1 cellular context compared by ENCODE assay signal in the genomic region with DNA sequence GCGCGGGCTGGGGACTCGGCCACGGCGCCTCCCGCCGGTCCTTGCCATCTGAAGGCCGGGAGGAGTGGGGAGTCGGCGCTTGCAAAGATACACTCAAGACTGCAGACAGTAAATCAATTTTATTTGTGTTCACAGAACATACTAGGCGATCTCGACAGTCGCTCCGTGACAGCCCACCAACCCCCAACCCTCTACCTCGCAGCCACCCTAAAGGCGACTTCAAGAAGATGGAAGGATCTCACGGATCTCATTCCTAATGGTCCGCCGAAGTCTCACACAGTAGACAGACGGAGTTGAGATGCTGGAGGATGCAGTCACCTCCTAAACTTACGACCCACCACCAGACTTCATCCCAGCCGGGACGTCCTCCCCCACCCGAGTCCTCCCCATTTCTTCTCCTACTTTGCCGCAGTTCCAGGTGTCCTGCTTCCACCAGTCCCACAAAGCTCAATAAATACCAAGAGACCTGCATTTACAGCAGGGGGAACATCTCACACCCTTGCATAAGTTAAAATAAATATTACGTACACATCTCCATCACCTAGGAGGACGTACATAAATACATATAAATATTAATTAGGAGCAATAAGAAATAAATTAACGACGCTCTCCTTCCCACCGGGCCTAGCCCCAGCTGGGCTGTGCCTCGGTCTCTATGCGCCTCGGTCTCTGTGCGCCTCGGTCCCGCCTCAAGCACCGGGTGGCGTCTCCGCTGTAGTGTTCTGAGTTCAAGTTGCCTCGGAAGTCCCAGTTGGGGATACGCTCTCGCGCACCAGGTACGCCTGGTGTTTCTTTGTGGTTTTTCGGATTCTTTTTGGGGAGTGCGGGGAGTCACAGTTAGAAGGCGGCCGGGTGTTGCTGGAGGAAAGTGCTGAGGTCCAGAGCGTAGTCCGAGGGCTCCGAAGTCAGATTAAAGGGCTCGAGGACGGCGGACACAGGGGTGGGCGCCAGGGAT.
A peak's percentile ranks its signal among the peaks of the same experiment; 100 is the strongest.
TF ChIP-seq lines count a peak whose summit lies in the region.

No MANE protein-coding gene starts in this region.

TF ChIP-seq in HepG2, 621 proteins besides CTCF, POLR2A, EP300 and RAD21 (continues in another document):
- TF ChIP-seq, protein P1, sequence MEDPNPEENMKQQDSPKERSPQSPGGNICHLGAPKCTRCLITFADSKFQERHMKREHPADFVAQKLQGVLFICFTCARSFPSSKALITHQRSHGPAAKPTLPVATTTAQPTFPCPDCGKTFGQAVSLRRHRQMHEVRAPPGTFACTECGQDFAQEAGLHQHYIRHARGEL (CRISPR knock-in tag; IDR thresholded peaks at IDR 0.05) = no peak; the same call in 1 of the 2 replicates
- TF ChIP-seq ZBTB42 (CRISPR knock-in tag; IDR thresholded peaks at IDR 0.05) (0 out of 2 replicates have a peak, but pooled peaks have one; percentile 9), NCOR1 (IDR thresholded peaks at IDR 0.05; ENCODE audit: borderline replicate concordance, low read length) (no peak), ZNF720 (CRISPR knock-in tag; IDR thresholded peaks at IDR 0.05) (no peak), STAT5B (CRISPR knock-in tag; IDR thresholded peaks at IDR 0.05) (no peak), NR1H2 (CRISPR knock-in tag; IDR thresholded peaks at IDR 0.05; ENCODE audit: borderline replicate concordance, low read depth) (no peak), SETDB1 (CRISPR knock-in tag; IDR thresholded peaks at IDR 0.05; ENCODE audit: borderline replicate concordance) (no peak), AGO1 (IDR thresholded peaks at IDR 0.05; ENCODE audit: low read depth, low read length, poor library complexity, severe bottlenecking) (no peak), JARID2 (CRISPR knock-in tag; IDR thresholded peaks at IDR 0.05; ENCODE audit: insufficient replicate concordance) (no peak), YEATS4 (CRISPR knock-in tag; IDR thresholded peaks at IDR 0.05; ENCODE audit: borderline replicate concordance) (no peak), MYNN (CRISPR knock-in tag; IDR thresholded peaks at IDR 0.05; ENCODE audit: low read depth) (no peak), MLLT10 (CRISPR knock-in tag; IDR thresholded peaks at IDR 0.05) (no peak), ZNF616 (CRISPR knock-in tag; IDR thresholded peaks at IDR 0.05; ENCODE audit: low read depth) (no peak; the same call in 1 of the 2 replicates), ZSCAN20 (CRISPR knock-in tag; IDR thresholded peaks at IDR 0.05; ENCODE audit: borderline replicate concordance) (no peak), GATAD2A (CRISPR knock-in tag; IDR thresholded peaks at IDR 0.05) (no peak), TBP (CRISPR knock-in tag; IDR thresholded peaks at IDR 0.05) (no peak), KDM4B (CRISPR knock-in tag; IDR thresholded peaks at IDR 0.05) (no peak; the same call in 1 of the 2 replicates), KAT8 (CRISPR knock-in tag; IDR thresholded peaks at IDR 0.05) (no peak), SNAPC2 (CRISPR knock-in tag; IDR thresholded peaks at IDR 0.05) (no peak), SIN3B (IDR thresholded peaks at IDR 0.05; ENCODE audit: low read length) (no peak), NFKB2 (CRISPR knock-in tag; IDR thresholded peaks at IDR 0.05; ENCODE audit: borderline replicate concordance) (no peak; the same call in 1 of the 2 replicates), ARHGAP35 (CRISPR knock-in tag; IDR thresholded peaks at IDR 0.05; ENCODE audit: borderline replicate concordance) (peak; percentile 22; the same call in 1 of the 2 replicates), ZNF251 (CRISPR knock-in tag; IDR thresholded peaks at IDR 0.05) (no peak), JUND (CRISPR knock-in tag; IDR thresholded peaks at IDR 0.05) (no peak), SRF (IDR thresholded peaks at IDR 0.05; ENCODE audit: low read depth, low read length) (no peak), ZNF589 (CRISPR knock-in tag; conservative IDR thresholded peaks at IDR 0.05) (no peak), BHLHE40 (IDR thresholded peaks at IDR 0.05; ENCODE audit: low read length) (0 out of 2 replicates have a peak, but pooled peaks have one; percentile 2), ZNF766 (CRISPR knock-in tag; IDR thresholded peaks at IDR 0.05; ENCODE audit: borderline replicate concordance) (no peak; the same call in 1 of the 2 replicates), MYC (CRISPR knock-in tag; IDR thresholded peaks at IDR 0.05; ENCODE audit: borderline replicate concordance) (no peak), FOXK1 (CRISPR knock-in tag; IDR thresholded peaks at IDR 0.05; ENCODE audit: borderline replicate concordance, low read depth) (no peak), SPEN (CRISPR knock-in tag; IDR thresholded peaks at IDR 0.05; ENCODE audit: low read depth) (no peak), CBX1 (IDR thresholded peaks at IDR 0.05; ENCODE audit: low read depth) (no peak), TEAD3 (CRISPR knock-in tag; optimal IDR thresholded peaks at IDR 0.05; ENCODE audit: borderline replicate concordance) (peak; percentile 3), SCMH1 (CRISPR knock-in tag; IDR thresholded peaks at IDR 0.05; ENCODE audit: borderline replicate concordance) (no peak), ATF7-NPFF (CRISPR knock-in tag; IDR thresholded peaks at IDR 0.05; ENCODE audit: low read depth) (no peak)
- TF ChIP-seq, protein P2, sequence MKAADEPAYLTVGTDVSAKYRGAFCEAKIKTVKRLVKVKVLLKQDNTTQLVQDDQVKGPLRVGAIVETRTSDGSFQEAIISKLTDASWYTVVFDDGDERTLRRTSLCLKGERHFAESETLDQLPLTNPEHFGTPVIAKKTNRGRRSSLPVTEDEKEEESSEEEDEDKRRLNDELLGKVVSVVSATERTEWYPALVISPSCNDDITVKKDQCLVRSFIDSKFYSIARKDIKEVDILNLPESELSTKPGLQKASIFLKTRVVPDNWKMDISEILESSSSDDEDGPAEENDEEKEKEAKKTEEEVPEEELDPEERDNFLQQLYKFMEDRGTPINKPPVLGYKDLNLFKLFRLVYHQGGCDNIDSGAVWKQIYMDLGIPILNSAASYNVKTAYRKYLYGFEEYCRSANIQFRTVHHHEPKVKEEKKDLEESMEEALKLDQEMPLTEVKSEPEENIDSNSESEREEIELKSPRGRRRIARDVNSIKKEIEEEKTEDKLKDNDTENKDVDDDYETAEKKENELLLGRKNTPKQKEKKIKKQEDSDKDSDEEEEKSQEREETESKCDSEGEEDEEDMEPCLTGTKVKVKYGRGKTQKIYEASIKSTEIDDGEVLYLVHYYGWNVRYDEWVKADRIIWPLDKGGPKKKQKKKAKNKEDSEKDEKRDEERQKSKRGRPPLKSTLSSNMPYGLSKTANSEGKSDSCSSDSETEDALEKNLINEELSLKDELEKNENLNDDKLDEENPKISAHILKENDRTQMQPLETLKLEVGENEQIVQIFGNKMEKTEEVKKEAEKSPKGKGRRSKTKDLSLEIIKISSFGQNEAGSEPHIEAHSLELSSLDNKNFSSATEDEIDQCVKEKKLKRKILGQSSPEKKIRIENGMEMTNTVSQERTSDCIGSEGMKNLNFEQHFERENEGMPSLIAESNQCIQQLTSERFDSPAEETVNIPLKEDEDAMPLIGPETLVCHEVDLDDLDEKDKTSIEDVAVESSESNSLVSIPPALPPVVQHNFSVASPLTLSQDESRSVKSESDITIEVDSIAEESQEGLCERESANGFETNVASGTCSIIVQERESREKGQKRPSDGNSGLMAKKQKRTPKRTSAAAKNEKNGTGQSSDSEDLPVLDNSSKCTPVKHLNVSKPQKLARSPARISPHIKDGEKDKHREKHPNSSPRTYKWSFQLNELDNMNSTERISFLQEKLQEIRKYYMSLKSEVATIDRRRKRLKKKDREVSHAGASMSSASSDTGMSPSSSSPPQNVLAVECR (CRISPR knock-in tag; IDR thresholded peaks at IDR 0.05; ENCODE audit: borderline replicate concordance) = no peak
- TF ChIP-seq, protein P3, sequence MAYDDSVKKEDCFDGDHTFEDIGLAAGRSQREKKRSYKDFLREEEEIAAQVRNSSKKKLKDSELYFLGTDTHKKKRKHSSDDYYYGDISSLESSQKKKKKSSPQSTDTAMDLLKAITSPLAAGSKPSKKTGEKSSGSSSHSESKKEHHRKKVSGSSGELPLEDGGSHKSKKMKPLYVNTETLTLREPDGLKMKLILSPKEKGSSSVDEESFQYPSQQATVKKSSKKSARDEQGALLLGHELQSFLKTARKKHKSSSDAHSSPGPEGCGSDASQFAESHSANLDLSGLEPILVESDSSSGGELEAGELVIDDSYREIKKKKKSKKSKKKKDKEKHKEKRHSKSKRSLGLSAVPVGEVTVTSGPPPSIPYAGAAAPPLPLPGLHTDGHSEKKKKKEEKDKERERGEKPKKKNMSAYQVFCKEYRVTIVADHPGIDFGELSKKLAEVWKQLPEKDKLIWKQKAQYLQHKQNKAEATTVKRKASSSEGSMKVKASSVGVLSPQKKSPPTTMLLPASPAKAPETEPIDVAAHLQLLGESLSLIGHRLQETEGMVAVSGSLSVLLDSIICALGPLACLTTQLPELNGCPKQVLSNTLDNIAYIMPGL (CRISPR knock-in tag; IDR thresholded peaks at IDR 0.05; ENCODE audit: borderline replicate concordance in 1 of 2, low read depth in 1 of 2) = no peak; a peak in 1 of 4 replicates
- TF ChIP-seq, protein P4, sequence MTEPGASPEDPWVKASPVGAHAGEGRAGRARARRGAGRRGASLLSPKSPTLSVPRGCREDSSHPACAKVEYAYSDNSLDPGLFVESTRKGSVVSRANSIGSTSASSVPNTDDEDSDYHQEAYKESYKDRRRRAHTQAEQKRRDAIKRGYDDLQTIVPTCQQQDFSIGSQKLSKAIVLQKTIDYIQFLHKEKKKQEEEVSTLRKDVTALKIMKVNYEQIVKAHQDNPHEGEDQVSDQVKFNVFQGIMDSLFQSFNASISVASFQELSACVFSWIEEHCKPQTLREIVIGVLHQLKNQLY (CRISPR knock-in tag; IDR thresholded peaks at IDR 0.05) = no peak
- TF ChIP-seq, protein P5, sequence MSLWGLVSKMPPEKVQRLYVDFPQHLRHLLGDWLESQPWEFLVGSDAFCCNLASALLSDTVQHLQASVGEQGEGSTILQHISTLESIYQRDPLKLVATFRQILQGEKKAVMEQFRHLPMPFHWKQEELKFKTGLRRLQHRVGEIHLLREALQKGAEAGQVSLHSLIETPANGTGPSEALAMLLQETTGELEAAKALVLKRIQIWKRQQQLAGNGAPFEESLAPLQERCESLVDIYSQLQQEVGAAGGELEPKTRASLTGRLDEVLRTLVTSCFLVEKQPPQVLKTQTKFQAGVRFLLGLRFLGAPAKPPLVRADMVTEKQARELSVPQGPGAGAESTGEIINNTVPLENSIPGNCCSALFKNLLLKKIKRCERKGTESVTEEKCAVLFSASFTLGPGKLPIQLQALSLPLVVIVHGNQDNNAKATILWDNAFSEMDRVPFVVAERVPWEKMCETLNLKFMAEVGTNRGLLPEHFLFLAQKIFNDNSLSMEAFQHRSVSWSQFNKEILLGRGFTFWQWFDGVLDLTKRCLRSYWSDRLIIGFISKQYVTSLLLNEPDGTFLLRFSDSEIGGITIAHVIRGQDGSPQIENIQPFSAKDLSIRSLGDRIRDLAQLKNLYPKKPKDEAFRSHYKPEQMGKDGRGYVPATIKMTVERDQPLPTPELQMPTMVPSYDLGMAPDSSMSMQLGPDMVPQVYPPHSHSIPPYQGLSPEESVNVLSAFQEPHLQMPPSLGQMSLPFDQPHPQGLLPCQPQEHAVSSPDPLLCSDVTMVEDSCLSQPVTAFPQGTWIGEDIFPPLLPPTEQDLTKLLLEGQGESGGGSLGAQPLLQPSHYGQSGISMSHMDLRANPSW (CRISPR knock-in tag; IDR thresholded peaks at IDR 0.05; ENCODE audit: borderline replicate concordance) = 0 out of 2 replicates have a peak, but pooled peaks have one; percentile 27
- TF ChIP-seq, protein P6, sequence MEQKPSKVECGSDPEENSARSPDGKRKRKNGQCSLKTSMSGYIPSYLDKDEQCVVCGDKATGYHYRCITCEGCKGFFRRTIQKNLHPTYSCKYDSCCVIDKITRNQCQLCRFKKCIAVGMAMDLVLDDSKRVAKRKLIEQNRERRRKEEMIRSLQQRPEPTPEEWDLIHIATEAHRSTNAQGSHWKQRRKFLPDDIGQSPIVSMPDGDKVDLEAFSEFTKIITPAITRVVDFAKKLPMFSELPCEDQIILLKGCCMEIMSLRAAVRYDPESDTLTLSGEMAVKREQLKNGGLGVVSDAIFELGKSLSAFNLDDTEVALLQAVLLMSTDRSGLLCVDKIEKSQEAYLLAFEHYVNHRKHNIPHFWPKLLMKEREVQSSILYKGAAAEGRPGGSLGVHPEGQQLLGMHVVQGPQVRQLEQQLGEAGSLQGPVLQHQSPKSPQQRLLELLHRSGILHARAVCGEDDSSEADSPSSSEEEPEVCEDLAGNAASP (CRISPR knock-in tag; IDR thresholded peaks at IDR 0.05; ENCODE audit: borderline replicate concordance) = no peak
- TF ChIP-seq, protein P7, sequence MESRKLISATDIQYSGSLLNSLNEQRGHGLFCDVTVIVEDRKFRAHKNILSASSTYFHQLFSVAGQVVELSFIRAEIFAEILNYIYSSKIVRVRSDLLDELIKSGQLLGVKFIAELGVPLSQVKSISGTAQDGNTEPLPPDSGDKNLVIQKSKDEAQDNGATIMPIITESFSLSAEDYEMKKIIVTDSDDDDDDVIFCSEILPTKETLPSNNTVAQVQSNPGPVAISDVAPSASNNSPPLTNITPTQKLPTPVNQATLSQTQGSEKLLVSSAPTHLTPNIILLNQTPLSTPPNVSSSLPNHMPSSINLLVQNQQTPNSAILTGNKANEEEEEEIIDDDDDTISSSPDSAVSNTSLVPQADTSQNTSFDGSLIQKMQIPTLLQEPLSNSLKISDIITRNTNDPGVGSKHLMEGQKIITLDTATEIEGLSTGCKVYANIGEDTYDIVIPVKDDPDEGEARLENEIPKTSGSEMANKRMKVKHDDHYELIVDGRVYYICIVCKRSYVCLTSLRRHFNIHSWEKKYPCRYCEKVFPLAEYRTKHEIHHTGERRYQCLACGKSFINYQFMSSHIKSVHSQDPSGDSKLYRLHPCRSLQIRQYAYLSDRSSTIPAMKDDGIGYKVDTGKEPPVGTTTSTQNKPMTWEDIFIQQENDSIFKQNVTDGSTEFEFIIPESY (CRISPR knock-in tag; IDR thresholded peaks at IDR 0.05) = no peak
- TF ChIP-seq, protein P8, sequence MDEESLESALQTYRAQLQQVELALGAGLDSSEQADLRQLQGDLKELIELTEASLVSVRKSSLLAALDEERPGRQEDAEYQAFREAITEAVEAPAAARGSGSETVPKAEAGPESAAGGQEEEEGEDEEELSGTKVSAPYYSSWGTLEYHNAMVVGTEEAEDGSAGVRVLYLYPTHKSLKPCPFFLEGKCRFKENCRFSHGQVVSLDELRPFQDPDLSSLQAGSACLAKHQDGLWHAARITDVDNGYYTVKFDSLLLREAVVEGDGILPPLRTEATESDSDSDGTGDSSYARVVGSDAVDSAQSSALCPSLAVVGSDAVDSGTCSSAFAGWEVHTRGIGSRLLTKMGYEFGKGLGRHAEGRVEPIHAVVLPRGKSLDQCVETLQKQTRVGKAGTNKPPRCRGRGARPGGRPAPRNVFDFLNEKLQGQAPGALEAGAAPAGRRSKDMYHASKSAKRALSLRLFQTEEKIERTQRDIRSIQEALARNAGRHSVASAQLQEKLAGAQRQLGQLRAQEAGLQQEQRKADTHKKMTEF (CRISPR knock-in tag; IDR thresholded peaks at IDR 0.05) = no peak
- TF ChIP-seq, protein P9, sequence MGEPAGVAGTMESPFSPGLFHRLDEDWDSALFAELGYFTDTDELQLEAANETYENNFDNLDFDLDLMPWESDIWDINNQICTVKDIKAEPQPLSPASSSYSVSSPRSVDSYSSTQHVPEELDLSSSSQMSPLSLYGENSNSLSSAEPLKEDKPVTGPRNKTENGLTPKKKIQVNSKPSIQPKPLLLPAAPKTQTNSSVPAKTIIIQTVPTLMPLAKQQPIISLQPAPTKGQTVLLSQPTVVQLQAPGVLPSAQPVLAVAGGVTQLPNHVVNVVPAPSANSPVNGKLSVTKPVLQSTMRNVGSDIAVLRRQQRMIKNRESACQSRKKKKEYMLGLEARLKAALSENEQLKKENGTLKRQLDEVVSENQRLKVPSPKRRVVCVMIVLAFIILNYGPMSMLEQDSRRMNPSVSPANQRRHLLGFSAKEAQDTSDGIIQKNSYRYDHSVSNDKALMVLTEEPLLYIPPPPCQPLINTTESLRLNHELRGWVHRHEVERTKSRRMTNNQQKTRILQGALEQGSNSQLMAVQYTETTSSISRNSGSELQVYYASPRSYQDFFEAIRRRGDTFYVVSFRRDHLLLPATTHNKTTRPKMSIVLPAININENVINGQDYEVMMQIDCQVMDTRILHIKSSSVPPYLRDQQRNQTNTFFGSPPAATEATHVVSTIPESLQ (CRISPR knock-in tag; conservative IDR thresholded peaks at IDR 0.05) = peak; percentile 51; the same call in 1 of the 2 replicates
